In the genomic region with DNA sequence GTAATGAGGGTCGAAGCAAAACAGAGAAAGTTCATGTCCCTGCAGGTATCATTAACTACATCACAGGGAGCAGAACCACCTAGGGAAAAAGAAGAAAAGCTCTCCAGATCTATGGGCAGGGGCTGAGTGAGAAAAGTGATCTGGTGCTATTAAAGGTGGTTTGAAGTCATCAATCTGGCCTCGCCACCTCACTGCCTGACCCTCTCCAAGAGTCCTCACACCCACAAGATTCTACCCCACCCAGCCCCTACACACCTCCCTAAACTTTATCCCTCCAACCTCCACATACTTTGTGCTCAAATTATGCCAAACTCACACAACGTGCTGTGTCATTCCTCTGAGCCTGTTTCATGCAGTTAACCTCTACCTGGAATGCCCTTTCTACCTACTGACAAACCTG, we compare ENCODE assay signal across 21 cellular contexts. TPM values are rescaled to one million over a fixed set of nuclear protein-coding genes. Genes with fewer than 3 reads are reported as not detected.
"Had no signal": no experiment of that assay in that cellular context is flagged by ENCODE, and none has a peak within 500 bp of the region (broad histone marks: within the 10 kb centered on the region; RNA-seq: fewer than 3 reads in every experiment).

No MANE protein-coding gene starts in this region.

- ATAC-seq: activated T-helper 17 cell treated with anti-CD3 and anti-CD28 coated beads, Interleukin-2, amount 50 U/mL, for 72 hours; psoas muscle; WTC11 had no signal

- H3K9me3 Mint-ChIP-seq: activated CD4-positive, alpha-beta T cell treated with anti-CD3 and anti-CD28 coated beads, Interleukin-2, amount 10 ng/mL, durations not matched to agents 7 days and 5 days; activated naive CD4-positive, alpha-beta T cell treated with anti-CD3 and anti-CD28 coated beads for 36 hours; activated T-helper 17 cell treated with anti-CD3 and anti-CD28 coated beads, Interleukin-2, amount 50 U/mL, for 72 hours; mesothelial cell of epicardium; T-helper 1 cell treated with Interleukin-12 subunit alpha and Interleukin-12 subunit beta and Interleukin-4 antibody, amounts not matched to agents 30 μg/mL and 1 μg/mL, for 36 hours; WTC11 had no signal

- H3K36me3 Mint-ChIP-seq: mesothelial cell of epicardium, WTC11 had no signal

- H3K9me3 ChIP-seq: psoas muscle, sigmoid colon, suprapubic skin, upper lobe of left lung had no signal

- H3K36me3 ChIP-seq: sigmoid colon, suprapubic skin, upper lobe of left lung had no signal

- H3K79me2 ChIP-seq: hepatocyte had no signal

- DNase-seq: activated CD4-positive, alpha-beta T cell treated with anti-CD3 and anti-CD28 coated beads, Interleukin-2, amount 10 ng/mL, durations not matched to agents 7 days and 5 days; activated CD8-positive, alpha-beta memory T cell treated with anti-CD3 and anti-CD28 coated beads for 24 hours; activated naive CD4-positive, alpha-beta T cell treated with anti-CD3 and anti-CD28 coated beads for 36 hours; caudate nucleus; cortex of kidney; effector CD8-positive, alpha-beta T cell; nucleus accumbens; psoas muscle; sigmoid colon; stimulated activated CD4-positive, alpha-beta T cell treated with anti-CD3 and anti-CD28 coated beads, Interleukin-12 subunit alpha, Interleukin-12 subunit beta, amount 100 ng/mL, for 4 hours; stimulated activated CD4-positive, alpha-beta T cell treated with anti-CD3 and anti-CD28 coated beads, Interleukin-2, amount 100 ng/mL, for 48 hours; stimulated activated naive CD4-positive, alpha-beta T cell treated with Interleukin-2 at 50 U/mL for 16 hours; upper lobe of left lung had no signal

- FAIRE-seq: astrocyte had no signal

- H3K4me3 ChIP-seq: hepatocyte, psoas muscle, sigmoid colon, suprapubic skin, upper lobe of left lung had no signal

- H3K27ac Mint-ChIP-seq: activated CD4-positive, alpha-beta T cell treated with anti-CD3 and anti-CD28 coated beads, Interleukin-2, amount 10 ng/mL, durations not matched to agents 7 days and 5 days; activated naive CD4-positive, alpha-beta T cell treated with anti-CD3 and anti-CD28 coated beads for 36 hours; activated T-helper 17 cell treated with anti-CD3 and anti-CD28 coated beads, Interleukin-2, amount 50 U/mL, for 72 hours; mesothelial cell of epicardium; T-helper 1 cell treated with Interleukin-12 subunit alpha and Interleukin-12 subunit beta and Interleukin-4 antibody, amounts not matched to agents 30 μg/mL and 1 μg/mL, for 36 hours; WTC11 had no signal

- H2AFZ ChIP-seq: hepatocyte had no signal

- H3K4me3 Mint-ChIP-seq: T-helper 1 cell treated with Interleukin-12 subunit alpha and Interleukin-12 subunit beta and Interleukin-4 antibody, amounts not matched to agents 30 μg/mL and 1 μg/mL, for 36 hours had no signal

- H3K27ac ChIP-seq: hepatocyte, psoas muscle, sigmoid colon, suprapubic skin, upper lobe of left lung had no signal

RNA-seq across cellular contexts. Expression of a gene that starts 2.2 kb away (rescaled TPM):
- total RNA-seq: activated CD4-positive, alpha-beta T cell treated with anti-CD3 and anti-CD28 coated beads, Interleukin-2, amount 10 ng/mL, durations not matched to agents 7 days and 5 days; myocyte had no signal
